In the genomic region with DNA sequence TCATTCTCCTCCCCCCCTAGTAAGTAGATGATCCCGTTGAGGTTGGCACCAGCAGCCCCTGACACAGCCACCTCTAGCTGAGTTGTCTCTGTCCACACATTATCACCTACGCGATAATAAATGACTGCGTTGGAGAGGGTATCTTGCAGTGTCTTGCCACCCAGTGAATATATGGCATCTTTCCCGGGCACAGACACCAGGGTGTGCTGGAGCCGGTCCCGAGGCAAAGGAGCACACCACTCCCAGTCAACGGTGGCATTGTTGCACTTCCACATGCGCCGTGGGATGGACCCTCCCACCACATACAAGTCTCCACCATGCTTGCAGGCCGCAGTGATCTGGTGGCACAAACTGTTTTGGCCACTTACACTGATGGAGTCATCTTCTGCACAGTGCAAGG, we compare ENCODE assay signal across 16 cellular contexts. TPM values are rescaled to one million over a fixed set of nuclear protein-coding genes. Genes with fewer than 3 reads are reported as not detected.
DNase-seq lines count a peak whose midpoint lies in the region; ATAC-seq and TF ChIP-seq lines count a peak whose summit lies in the region.
"Had no signal": no experiment of that assay in that cellular context is flagged by ENCODE, and none has a peak within 500 bp of the region (broad histone marks: within the 10 kb centered on the region; RNA-seq: fewer than 3 reads in every experiment).

No MANE protein-coding gene starts in this region.

- H3K4me3 ChIP-seq in right atrium auricular region, result no peak overlapping the region
- no peak overlapping the region for H3K4me3 ChIP-seq in lower lobe of right lung
- H3K4me3 ChIP-seq: A549, testis had no signal

- peaks cover 33% of the 10 kb centered on the region for H3K36me3 ChIP-seq in right atrium auricular region
- H3K36me3 ChIP-seq in lower lobe of right lung, result peaks cover 89% of the 10 kb centered on the region

- H3K27ac ChIP-seq in right atrium auricular region (no peak overlapping the region), lower lobe of right lung (no peak overlapping the region)
- H3K27ac ChIP-seq: A549, testis had no signal

- peaks cover 0 to 37% of the 10 kb centered on the region in 2 donors for H3K4me1 ChIP-seq in right atrium auricular region
- H3K4me1 ChIP-seq in lower lobe of right lung, result peaks cover 33% of the 10 kb centered on the region

- H3K27me3 ChIP-seq in right atrium auricular region (no peaks in the 10 kb centered on the region), lower lobe of right lung (ENCODE audit: low read depth) (no peaks in the 10 kb centered on the region)
- H3K27me3 ChIP-seq: testis had no signal

- TF ChIP-seq CTCF in right atrium auricular region (IDR thresholded peaks at IDR 0.05) (no peak), lower lobe of right lung (IDR thresholded peaks at IDR 0.05) (no peak)

- ATAC-seq in Right ventricle myocardium inferior (peak; percentile 92), lower lobe of right lung (no peak)
- ATAC-seq: A549; CD8-positive, alpha-beta T cell had no signal

- intact Hi-C loops in Right ventricle myocardium inferior (cut with DNase I) (no loop called here), lower lobe of right lung (cut with DNase I) (no loop called here)

- H3K9me3 ChIP-seq in right atrium auricular region (no peaks in the 10 kb centered on the region), lower lobe of right lung (no peaks in the 10 kb centered on the region)
- H3K9me3 ChIP-seq: A549, testis had no signal

- no peak for DNase-seq in Right ventricle myocardium inferior (ENCODE audit: missing footprints)
- no peak for DNase-seq in right atrium auricular region (ENCODE audit: low spot score)
- peak; percentile 37 for DNase-seq in lower lobe of right lung
- DNase-seq in SW 1271 (lab: John Stamatoyannopoulos, UW), result no peak
- DNase-seq in stimulated activated CD4-positive, alpha-beta T cell treated with anti-CD3 and anti-CD28 coated beads, Interleukin-15, amount 100 ng/mL, for 24 hours, result no peak
- DNase-seq in HT-29 (ENCODE audit: low spot score), result no peak
- DNase-seq: activated CD4-positive, CD25-positive, alpha-beta regulatory T cell; activated effector memory CD4-positive, alpha-beta T cell treated with anti-CD3 and anti-CD28 coated beads, Interleukin-2, amount 50 U/mL, for 16 hours; CD8-positive, alpha-beta T cell; MM.1S; NCI-H2081 treated with DMSO at 0.1 percent for 48 hours; testis had no signal

RNA-seq across cellular contexts. Expression of a gene that starts 5.4 kb away (rescaled TPM):
- 13.1 TPM for total RNA-seq in Right ventricle myocardium inferior
- 10 to 100 TPM; 11.7 to 21.7 TPM for total RNA-seq in right atrium auricular region
- total RNA-seq in lower lobe of right lung, result 13.4 TPM
- 26.5 and 29.5 TPM in 2 replicates for total RNA-seq in HT-29 (2014; rRNA removed; shearing (Covaris generic))

RNA-seq across cellular contexts. Expression of a gene that starts 5.6 kb away (rescaled TPM):
- total RNA-seq in Right ventricle myocardium inferior (342 TPM), right atrium auricular region (100 to 1,000 TPM in 1 of 2 donors, 10 to 100 TPM in 1; 93.4 to 125 TPM), lower lobe of right lung (79.0 TPM)
- 144 and 149 TPM in 2 replicates for total RNA-seq in HT-29 (2014; rRNA removed; shearing (Covaris generic))

RNA-seq across cellular contexts. Expression of a gene that starts 7.9 kb away (rescaled TPM):
- total RNA-seq in Right ventricle myocardium inferior, result 22.5 TPM
- total RNA-seq in right atrium auricular region, result 10 to 100 TPM; 26.9 to 50.1 TPM
- total RNA-seq in lower lobe of right lung, result 78.1 TPM
- 193 and 201 TPM in 2 replicates for total RNA-seq in HT-29 (2014; rRNA removed; shearing (Covaris generic))

RNA-seq across cellular contexts. Expression of a gene that starts 13.2 kb away (rescaled TPM):
- total RNA-seq in Right ventricle myocardium inferior (0.22 TPM), right atrium auricular region (under 1 TPM in 1 of 2 donors, not detected in 1; 0.89 TPM), lower lobe of right lung (0.53 TPM)
- not detected in 2 replicates for total RNA-seq in HT-29 (2014; rRNA removed; shearing (Covaris generic))
- total RNA-seq: dermis microvascular lymphatic vessel endothelial cell; RPMI7951; T-helper 1 cell treated with Interleukin-12 subunit alpha and Interleukin-12 subunit beta and Interleukin-4 antibody, amounts not matched to agents 30 ng/mL and 1 ng/mL, for 36 hours; testis had no signal

RNA-seq across cellular contexts. Expression of a gene that starts 20.4 kb away (rescaled TPM):
- total RNA-seq in Right ventricle myocardium inferior, result 96.2 TPM
- 10 to 100 TPM; 57.1 to 65.9 TPM for total RNA-seq in right atrium auricular region
- 105 TPM for total RNA-seq in lower lobe of right lung
- 104 and 123 TPM in 2 replicates for total RNA-seq in HT-29 (2014; rRNA removed; shearing (Covaris generic))
